31 cellular contexts compared by ENCODE assay signal in the genomic region with DNA sequence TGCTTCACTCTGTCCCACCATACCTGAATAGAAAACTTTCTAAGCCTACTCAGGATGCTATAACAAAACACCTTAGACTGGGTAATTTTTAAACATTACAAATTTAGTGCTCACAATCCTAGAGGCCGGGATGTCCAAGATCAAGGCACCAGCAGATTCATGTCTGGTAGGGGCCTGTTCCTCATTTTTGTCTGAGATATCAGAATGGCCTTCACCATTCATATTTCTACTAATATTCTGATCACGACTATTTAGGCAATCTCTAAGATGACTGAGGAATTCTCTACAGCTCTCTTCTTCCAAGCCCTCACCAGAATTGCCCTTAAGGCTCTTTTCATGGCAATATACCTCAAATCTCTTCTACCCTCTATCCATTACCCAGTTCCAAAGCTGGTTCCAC.
"Had no signal": no experiment of that assay in that cellular context is flagged by ENCODE, and none has a peak within 500 bp of the region (broad histone marks: within the 10 kb centered on the region; RNA-seq: fewer than 3 reads in every experiment).

No MANE protein-coding gene starts in this region.

- H3K4me1 ChIP-seq: parathyroid adenoma, psoas muscle, right lobe of liver, spleen, suprapubic skin, testis, tibial artery, transverse colon, upper lobe of left lung, vagina had no signal

- H3K79me2 ChIP-seq: parathyroid adenoma had no signal

- H3K4me3 ChIP-seq: ovary, psoas muscle, right lobe of liver, skin epidermis, smooth muscle cell, spleen, suprapubic skin, testis, tibial artery, transverse colon, upper lobe of left lung, vagina had no signal

- DNase-seq: naive B cell; naive thymus-derived CD8-positive, alpha-beta T cell; nephron progenitor cell; occipital lobe; ovary; posterior cingulate gyrus; psoas muscle; right cardiac atrium; right lobe of liver; spleen; stimulated activated CD4-positive, alpha-beta T cell treated with anti-CD3 and anti-CD28 coated beads, Interleukin-12 subunit alpha, Interleukin-12 subunit beta, amount 100 ng/mL, for 4 hours; stimulated activated CD4-positive, alpha-beta T cell treated with anti-CD3 and anti-CD28 coated beads, Interleukin-1b, Interleukin-23, amount 100 ng/mL, for 48 hours; stimulated activated CD4-positive, alpha-beta T cell treated with anti-CD3 and anti-CD28 coated beads, Interleukin-4, amount 100 ng/mL, for 1 hour; stimulated activated CD4-positive, alpha-beta T cell treated with anti-CD3 and anti-CD28 coated beads, Interleukin-4, amount 100 ng/mL, for 4 hours; stimulated activated CD8-positive, alpha-beta memory T cell treated with anti-CD3 and anti-CD28 coated beads, Interleukin-4, amount 100 ng/mL, for 48 hours; stimulated activated naive CD4-positive, alpha-beta T cell; stimulated activated naive CD8-positive, alpha-beta T cell treated with anti-CD3 and anti-CD28 coated beads, Interleukin-15, amount 100 ng/mL, for 72 hours; stimulated activated naive CD8-positive, alpha-beta T cell treated with anti-CD3 and anti-CD28 coated beads, Interleukin-15, Interleukin-2, amounts not matched to agents 100 U/mL and 50 U/mL, for 24 hours; substantia nigra; testis; tibial artery; transverse colon; upper lobe of left lung had no signal

- H3K4me2 ChIP-seq: smooth muscle cell had no signal

- H3K9me3 ChIP-seq: ovary, psoas muscle, right lobe of liver, suprapubic skin, testis, tibial artery, transverse colon, upper lobe of left lung, vagina had no signal

- H3K27ac ChIP-seq: ovary, parathyroid adenoma, psoas muscle, right lobe of liver, skin epidermis, spleen, suprapubic skin, testis, tibial artery, transverse colon, upper lobe of left lung, vagina had no signal

- H2AFZ ChIP-seq: parathyroid adenoma had no signal

- H3K36me3 ChIP-seq: ovary, right lobe of liver, spleen, suprapubic skin, tibial artery, transverse colon, upper lobe of left lung, vagina had no signal

- H3K9ac ChIP-seq: parathyroid adenoma had no signal

- ATAC-seq: naive thymus-derived CD8-positive, alpha-beta T cell; natural killer cell treated with Interleukin-12 subunit alpha and Interleukin-12 subunit beta and Interleukin-15 and Interleukin-18, amount 100 ng/mL, for 72 hours; psoas muscle; right cardiac atrium; right lobe of liver; stimulated activated memory B cell treated with anti-CD40 and anti-IgM and Interleukin-4, amounts not matched to agents 10 μg/mL and 1 μg/mL and 100 μg/mL, for 72 hours; stimulated activated naive CD8-positive, alpha-beta T cell treated with anti-CD3 and anti-CD28 coated beads, Interleukin-15, amount 100 ng/mL, for 72 hours; stimulated activated naive CD8-positive, alpha-beta T cell treated with anti-CD3 and anti-CD28 coated beads, Interleukin-15, Interleukin-2, amounts not matched to agents 100 U/mL and 50 U/mL, for 24 hours had no signal

- FAIRE-seq: urothelium cell line had no signal

- H3K27me3 ChIP-seq: ovary, right lobe of liver, spleen, suprapubic skin, testis, tibial artery, transverse colon, upper lobe of left lung, vagina had no signal
